8 cellular contexts compared by ENCODE assay signal in genomic region chr9:35102769-35103659, GRCh38. TPM values are rescaled to one million over a fixed set of nuclear protein-coding genes. Genes with fewer than 3 reads are reported as not detected.
A peak's percentile ranks its signal among the peaks of the same experiment; 100 is the strongest.
DNase-seq lines count a peak whose midpoint lies in the region; ATAC-seq and TF ChIP-seq lines count a peak whose summit lies in the region.

TSS of gene STOML2 (minus strand) at chr9:35103131. CDS start at chr9:35103094, 37 bp downstream.

- TF ChIP-seq CTCF in GM12875 (IDR thresholded peaks at IDR 0.05; ENCODE audit: borderline replicate concordance, insufficient read depth, low read depth, low read length) (no peak), transverse colon (IDR thresholded peaks at IDR 0.05) (no peak)

- H3K4me2 ChIP-seq in trophoblast cell (ENCODE audit: low read length), result peak within 1 kb of the TSS; percentile 96

- H3K9me3 ChIP-seq in adipocyte (ENCODE audit: control insufficient read depth, low read length) (no peaks in the 10 kb centered on the region), trophoblast cell (ENCODE audit: insufficient read depth, low read depth, low read length) (no peaks in the 10 kb centered on the region), transverse colon (no peaks in the 10 kb centered on the region)

- H3K9ac ChIP-seq in adipocyte (ENCODE audit: low read length) (peak within 1 kb of the TSS; percentile 95), trophoblast cell (ENCODE audit: low read length) (peak within 1 kb of the TSS; percentile 92)

- TF ChIP-seq POLR2A in transverse colon (IDR thresholded peaks at IDR 0.05), result peak; percentile 74

- peak within 1 kb of the TSS; percentile 46 for H2AFZ ChIP-seq in trophoblast cell (ENCODE audit: insufficient read depth, low read length, poor library complexity)

- H3K4me3 ChIP-seq in GM12875 (ENCODE audit: low read depth, low read length), result peak within 1 kb of the TSS; percentile 87
- H3K4me3 ChIP-seq in adipocyte (ENCODE audit: low read length), result peak within 1 kb of the TSS; percentile 95
- peak within 1 kb of the TSS; percentile 82 for H3K4me3 ChIP-seq in trophoblast cell (ENCODE audit: low read depth, low read length)
- H3K4me3 ChIP-seq in transverse colon, result peak within 1 kb of the TSS; percentile 60 to 95 (median 75)

- H3K27me3 ChIP-seq in adipocyte (replicated peaks; ENCODE audit: control insufficient read depth, insufficient read depth, low read length), result no peaks in the 10 kb centered on the region
- H3K27me3 ChIP-seq in trophoblast cell (ENCODE audit: insufficient read depth, low read length), result no peaks in the 10 kb centered on the region
- no peaks in the 10 kb centered on the region for H3K27me3 ChIP-seq in transverse colon

- peak within 1 kb of the TSS; percentile 93 for H4K8ac ChIP-seq in trophoblast cell (ENCODE audit: low read depth, low read length)

- peak within 1 kb of the TSS; percentile 25 for H2BK120ac ChIP-seq in trophoblast cell (ENCODE audit: insufficient read depth, low read length, poor library complexity)

- WGBS in trophoblast cell (ENCODE audit: extremely low coverage, insufficient coverage, insufficient read length), result no CpG with 5 or more reads among the region's 57 CpGs
- WGBS in transverse colon (ENCODE audit: low coverage in 1 of 2), 2 donors, result 0% methylated on average over 50 of the region's 57 CpGs; no CpG with 5 or more reads in 1 of the 2 donors

- H3K4me1 ChIP-seq in adipocyte (ENCODE audit: control insufficient read depth, insufficient read depth, low read length) (peaks cover 30% of the 10 kb centered on the region), trophoblast cell (ENCODE audit: control insufficient read depth in 1 of 2, insufficient read depth in 2 of 2, low read length in 2 of 2) (peaks cover 8 to 11% of the 10 kb centered on the region in 2 experiments), transverse colon (peaks cover 11 to 25% (median 18%) of the 10 kb centered on the region in 4 donors)

- intact Hi-C loops in cardiac septum (cut with DNase I), result no loop called here
- intact Hi-C loops in transverse colon (cut with DNase I; ENCODE audit: low total_unique reads), result no loop called here

- H2BK5ac ChIP-seq in trophoblast cell (ENCODE audit: low read depth, low read length, poor library complexity), result peak within 1 kb of the TSS; percentile 42

- peak within 1 kb of the TSS; percentile 9 for H3K27ac ChIP-seq in trophoblast cell (ENCODE audit: low read depth, low read length)
- peak within 1 kb of the TSS; percentile 86 to 94 (median 91) for H3K27ac ChIP-seq in transverse colon

- H3K14ac ChIP-seq in trophoblast cell (ENCODE audit: low read length), result peak within 1 kb of the TSS; percentile 62

- H3K23ac ChIP-seq in trophoblast cell (ENCODE audit: low read length), result no peak within 1 kb of the TSS

- DNase-seq in NCI-H1436 (lab: John Stamatoyannopoulos, UW) (peak; percentile 94), T follicular helper cell (ENCODE audit: low read depth) (peak; percentile 88), adipocyte (ENCODE audit: low read depth) (peak; percentile 98), cardiac septum (ENCODE audit: low spot score) (peak; percentile 97), trophoblast cell (peak; percentile 93 to 96), transverse colon (peak; percentile 96)

- H4K12ac ChIP-seq in trophoblast cell (ENCODE audit: low read depth, low read length), result peak within 1 kb of the TSS; percentile 75

- H3K79me2 ChIP-seq in trophoblast cell (ENCODE audit: control insufficient read depth, insufficient read depth, low read length, poor library complexity), result peaks cover 5% of the 10 kb centered on the region

- H3K79me1 ChIP-seq in trophoblast cell (ENCODE audit: low read length), result peaks cover 4% of the 10 kb centered on the region

- in situ Hi-C loops in transverse colon (cut with MboI; ENCODE audit: low pct_ligation_motif_present in 1 of 4, low pct_unique_long_range_greater_than_20kb in 1 of 4, low sequenced_read_pairs in 3 of 4), result loop anchor here in 1 of 4 donors (25.0 kb wide), 1 partner anchor 459 kb away; a partner anchor contains a TSS

- H3K4ac ChIP-seq in trophoblast cell (ENCODE audit: low read depth, low read length), result peak within 1 kb of the TSS; percentile 66

- H3K36me3 ChIP-seq in adipocyte (ENCODE audit: control insufficient read depth, insufficient read depth, low read length, severe bottlenecking), result peaks cover 70% of the 10 kb centered on the region
- H3K36me3 ChIP-seq in trophoblast cell (ENCODE audit: control insufficient read depth in 1 of 2, insufficient read depth in 2 of 2, low read length in 2 of 2), result peaks cover 53 to 59% of the 10 kb centered on the region in 2 experiments
- peaks cover 0 to 54% (median 12%) of the 10 kb centered on the region in 4 donors for H3K36me3 ChIP-seq in transverse colon

- H2AK5ac ChIP-seq in trophoblast cell (ENCODE audit: low read length), result peak within 1 kb of the TSS; percentile 26

- ATAC-seq in HG02798 (IDR thresholded peaks at IDR 0.05; ENCODE audit: poor library complexity, unreplicated experiment), result peak; percentile 97

- peak within 1 kb of the TSS; percentile 77 for H4K91ac ChIP-seq in trophoblast cell (ENCODE audit: low read depth, low read length)

- TF ChIP-seq EP300 in transverse colon (IDR thresholded peaks at IDR 0.05; ENCODE audit: low read depth), result no peak

- H2BK12ac ChIP-seq in trophoblast cell (ENCODE audit: low read length), result no peak within 1 kb of the TSS

- peak within 1 kb of the TSS; percentile 24 for H3K18ac ChIP-seq in trophoblast cell (ENCODE audit: low read length)

RNA-seq across cellular contexts. Expression of gene STOML2, which starts in this region (rescaled TPM):
- total RNA-seq in cardiac septum, result 95.2 TPM
- 81.6 and 83.4 TPM in 2 replicates for polyA plus RNA-seq in trophoblast cell (2013)
- total RNA-seq in transverse colon, result 10 to 100 TPM; 36.7 to 99.1 (median 70.9) TPM

Comparison
In these comparisons a context has a peak if more than half of its experiments do, and no peak if none do; other contexts are left out.
1. Peak in every context shown above with its lines: DNase-seq, ATAC-seq, H3K4me3 ChIP-seq and H3K27ac ChIP-seq.